In genomic region chr4:8132947-8133705, GRCh38 we compare ENCODE assay signal across 20 cellular contexts.
"Had no signal": no experiment of that assay in that cellular context is flagged by ENCODE, and none has a peak within 500 bp of the region (broad histone marks: within the 10 kb centered on the region; RNA-seq: fewer than 3 reads in every experiment).

No MANE protein-coding gene starts in this region.

- ATAC-seq: left ventricle myocardium superior; naive thymus-derived CD8-positive, alpha-beta T cell; stimulated activated naive B cell treated with anti-CD40 and anti-IgM and Interleukin-4, amounts not matched to agents 10 μg/mL and 1 μg/mL and 100 μg/mL, for 72 hours had no signal

- H3K27ac ChIP-seq: cardiac muscle cell, dorsolateral prefrontal cortex, vagina had no signal

- H3K4me1 ChIP-seq: vagina had no signal

- H3K36me3 ChIP-seq: cardiac muscle cell, tibial nerve, vagina had no signal

- H3K27me3 ChIP-seq: cardiac muscle cell, dorsolateral prefrontal cortex, tibial nerve, vagina had no signal

- H3K4me3 ChIP-seq: cardiac muscle cell, dorsolateral prefrontal cortex, tibial nerve, vagina had no signal

- DNase-seq: activated CD4-positive, alpha-beta memory T cell treated with anti-CD3 and anti-CD28 coated beads for 36 hours; activated CD4-positive, CD25-positive, alpha-beta regulatory T cell treated with anti-CD3 and anti-CD28 coated beads, Interleukin-2, amount 50 U/mL, for 72 hours; activated effector memory CD4-positive, alpha-beta T cell treated with Interleukin-2 at 50 U/mL for 16 hours; activated naive CD4-positive, alpha-beta T cell treated with anti-CD3 and anti-CD28 coated beads, Interleukin-2, amount 50 U/mL, for 16 hours; activated T-cell treated with anti-CD3 and anti-CD28 coated beads, Interleukin-2, amount 50 U/mL, for 24 hours; dorsolateral prefrontal cortex; endodermal cell; hypothalamus; left ventricle myocardium superior; mesenchymal stem cell; naive thymus-derived CD8-positive, alpha-beta T cell; nucleus accumbens; posterior cingulate gyrus; retina; stimulated activated CD4-positive, alpha-beta T cell treated with anti-CD3 and anti-CD28 coated beads, Interleukin-15, amount 100 ng/mL, for 24 hours; stimulated activated CD4-positive, alpha-beta T cell treated with anti-CD3 and anti-CD28 coated beads, Interleukin-4, amount 100 ng/mL, for 1 hour; stimulated activated naive B cell treated with anti-CD40 and anti-IgM and Interleukin-4, amounts not matched to agents 10 μg/mL and 1 μg/mL and 100 μg/mL, for 72 hours had no signal

- H3K9me3 ChIP-seq: vagina had no signal
